1 cellular context compared by ENCODE assay signal in the genomic region with DNA sequence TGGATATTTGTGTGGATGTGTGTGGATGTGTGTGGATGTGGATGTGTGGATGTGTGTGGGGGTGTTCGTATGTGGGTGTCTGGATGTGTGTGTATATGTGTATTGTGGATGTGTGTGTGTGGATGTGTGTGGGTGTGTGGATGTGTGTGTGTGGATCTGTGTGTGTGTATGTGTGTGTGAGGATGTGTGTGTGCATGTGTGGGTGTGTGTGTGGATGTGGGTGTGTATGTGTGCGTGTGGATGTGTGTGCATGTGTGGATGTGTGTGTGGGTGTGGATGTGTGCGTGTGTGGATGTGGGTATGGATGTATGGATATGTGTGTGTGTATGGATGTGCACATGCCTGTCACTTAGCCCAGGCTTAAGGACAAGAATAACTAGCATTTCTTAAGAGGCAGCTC.
TF ChIP-seq lines count a peak whose summit lies in the region.

No MANE protein-coding gene starts in this region.

TF ChIP-seq in HepG2, 621 proteins besides CTCF, POLR2A, EP300 and RAD21 (continues in another document):
- TF ChIP-seq SRSF4 (IDR thresholded peaks at IDR 0.05; ENCODE audit: low read depth, low read length, poor library complexity, severe bottlenecking) (no peak), YEATS4 (CRISPR knock-in tag; IDR thresholded peaks at IDR 0.05; ENCODE audit: borderline replicate concordance) (no peak), SNAI1 (CRISPR knock-in tag; IDR thresholded peaks at IDR 0.05; ENCODE audit: borderline replicate concordance) (no peak), ZNF235 (CRISPR knock-in tag; IDR thresholded peaks at IDR 0.05; ENCODE audit: borderline replicate concordance) (no peak), SSRP1 (CRISPR knock-in tag; IDR thresholded peaks at IDR 0.05) (no peak), ZNF382 (CRISPR knock-in tag; IDR thresholded peaks at IDR 0.05; ENCODE audit: borderline replicate concordance) (no peak), MZF1 (CRISPR knock-in tag; IDR thresholded peaks at IDR 0.05; ENCODE audit: borderline replicate concordance) (no peak), GATA4 (IDR thresholded peaks at IDR 0.05; ENCODE audit: borderline replicate concordance, low read depth) (no peak), GZF1 (CRISPR knock-in tag; IDR thresholded peaks at IDR 0.05) (no peak), ISL2 (CRISPR knock-in tag; IDR thresholded peaks at IDR 0.05) (no peak), ZNF17 (CRISPR knock-in tag; IDR thresholded peaks at IDR 0.05) (no peak), KLF6 (CRISPR knock-in tag; IDR thresholded peaks at IDR 0.05) (no peak), TBX3 (IDR thresholded peaks at IDR 0.05; ENCODE audit: borderline replicate concordance) (no peak), ZNF788 (CRISPR knock-in tag; IDR thresholded peaks at IDR 0.05; ENCODE audit: borderline replicate concordance) (no peak), SP5 (CRISPR knock-in tag; IDR thresholded peaks at IDR 0.05; ENCODE audit: borderline replicate concordance, low read depth) (no peak), NPAS2 (CRISPR knock-in tag; IDR thresholded peaks at IDR 0.05; ENCODE audit: borderline replicate concordance) (no peak), ZNF501 (CRISPR knock-in tag; IDR thresholded peaks at IDR 0.05) (no peak), ONECUT2 (CRISPR knock-in tag; IDR thresholded peaks at IDR 0.05) (no peak), ZNF460 (CRISPR knock-in tag; IDR thresholded peaks at IDR 0.05; ENCODE audit: borderline replicate concordance) (no peak), NCOA1 (CRISPR knock-in tag; IDR thresholded peaks at IDR 0.05) (no peak), TCF7L2 (IDR thresholded peaks at IDR 0.05; ENCODE audit: low read depth, low read length) (no peak), XBP1 (CRISPR knock-in tag; IDR thresholded peaks at IDR 0.05) (no peak), ZNF260 (CRISPR knock-in tag; IDR thresholded peaks at IDR 0.05; ENCODE audit: borderline replicate concordance, low read depth) (no peak), MIER3 (CRISPR knock-in tag; IDR thresholded peaks at IDR 0.05; ENCODE audit: borderline replicate concordance) (no peak), HOXD1 (CRISPR knock-in tag; IDR thresholded peaks at IDR 0.05) (no peak), FOXP1 (IDR thresholded peaks at IDR 0.05) (peak; percentile 10; the same call in 1 of the 2 replicates), FOXP1 (CRISPR knock-in tag; IDR thresholded peaks at IDR 0.05) (no peak), ARHGAP35 (CRISPR knock-in tag; IDR thresholded peaks at IDR 0.05; ENCODE audit: borderline replicate concordance) (no peak), FOXK2 (IDR thresholded peaks at IDR 0.05) (0 out of 2 replicates have a peak, but pooled peaks have one; percentile 15), ZNF34 (CRISPR knock-in tag; IDR thresholded peaks at IDR 0.05; ENCODE audit: borderline replicate concordance) (no peak), ZNF124 (CRISPR knock-in tag; IDR thresholded peaks at IDR 0.05) (no peak), ZNF766 (CRISPR knock-in tag; IDR thresholded peaks at IDR 0.05; ENCODE audit: borderline replicate concordance) (no peak), HNRNPH1 (optimal IDR thresholded peaks at IDR 0.05; ENCODE audit: low read depth, low read length) (no peak), FOXA1 (IDR thresholded peaks at IDR 0.05) (peak; percentile 60), FOXA1 (CRISPR knock-in tag; IDR thresholded peaks at IDR 0.05) (no peak)
- TF ChIP-seq, protein P1, sequence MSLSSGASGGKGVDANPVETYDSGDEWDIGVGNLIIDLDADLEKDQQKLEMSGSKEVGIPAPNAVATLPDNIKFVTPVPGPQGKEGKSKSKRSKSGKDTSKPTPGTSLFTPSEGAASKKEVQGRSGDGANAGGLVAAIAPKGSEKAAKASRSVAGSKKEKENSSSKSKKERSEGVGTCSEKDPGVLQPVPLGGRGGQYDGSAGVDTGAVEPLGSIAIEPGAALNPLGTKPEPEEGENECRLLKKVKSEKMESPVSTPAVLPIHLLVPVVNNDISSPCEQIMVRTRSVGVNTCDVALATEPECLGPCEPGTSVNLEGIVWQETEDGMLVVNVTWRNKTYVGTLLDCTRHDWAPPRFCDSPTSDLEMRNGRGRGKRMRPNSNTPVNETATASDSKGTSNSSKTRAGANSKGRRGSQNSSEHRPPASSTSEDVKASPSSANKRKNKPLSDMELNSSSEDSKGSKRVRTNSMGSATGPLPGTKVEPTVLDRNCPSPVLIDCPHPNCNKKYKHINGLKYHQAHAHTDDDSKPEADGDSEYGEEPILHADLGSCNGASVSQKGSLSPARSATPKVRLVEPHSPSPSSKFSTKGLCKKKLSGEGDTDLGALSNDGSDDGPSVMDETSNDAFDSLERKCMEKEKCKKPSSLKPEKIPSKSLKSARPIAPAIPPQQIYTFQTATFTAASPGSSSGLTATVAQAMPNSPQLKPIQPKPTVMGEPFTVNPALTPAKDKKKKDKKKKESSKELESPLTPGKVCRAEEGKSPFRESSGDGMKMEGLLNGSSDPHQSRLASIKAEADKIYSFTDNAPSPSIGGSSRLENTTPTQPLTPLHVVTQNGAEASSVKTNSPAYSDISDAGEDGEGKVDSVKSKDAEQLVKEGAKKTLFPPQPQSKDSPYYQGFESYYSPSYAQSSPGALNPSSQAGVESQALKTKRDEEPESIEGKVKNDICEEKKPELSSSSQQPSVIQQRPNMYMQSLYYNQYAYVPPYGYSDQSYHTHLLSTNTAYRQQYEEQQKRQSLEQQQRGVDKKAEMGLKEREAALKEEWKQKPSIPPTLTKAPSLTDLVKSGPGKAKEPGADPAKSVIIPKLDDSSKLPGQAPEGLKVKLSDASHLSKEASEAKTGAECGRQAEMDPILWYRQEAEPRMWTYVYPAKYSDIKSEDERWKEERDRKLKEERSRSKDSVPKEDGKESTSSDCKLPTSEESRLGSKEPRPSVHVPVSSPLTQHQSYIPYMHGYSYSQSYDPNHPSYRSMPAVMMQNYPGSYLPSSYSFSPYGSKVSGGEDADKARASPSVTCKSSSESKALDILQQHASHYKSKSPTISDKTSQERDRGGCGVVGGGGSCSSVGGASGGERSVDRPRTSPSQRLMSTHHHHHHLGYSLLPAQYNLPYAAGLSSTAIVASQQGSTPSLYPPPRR (CRISPR knock-in tag; IDR thresholded peaks at IDR 0.05; ENCODE audit: borderline replicate concordance), result no peak
- TF ChIP-seq, protein P2, sequence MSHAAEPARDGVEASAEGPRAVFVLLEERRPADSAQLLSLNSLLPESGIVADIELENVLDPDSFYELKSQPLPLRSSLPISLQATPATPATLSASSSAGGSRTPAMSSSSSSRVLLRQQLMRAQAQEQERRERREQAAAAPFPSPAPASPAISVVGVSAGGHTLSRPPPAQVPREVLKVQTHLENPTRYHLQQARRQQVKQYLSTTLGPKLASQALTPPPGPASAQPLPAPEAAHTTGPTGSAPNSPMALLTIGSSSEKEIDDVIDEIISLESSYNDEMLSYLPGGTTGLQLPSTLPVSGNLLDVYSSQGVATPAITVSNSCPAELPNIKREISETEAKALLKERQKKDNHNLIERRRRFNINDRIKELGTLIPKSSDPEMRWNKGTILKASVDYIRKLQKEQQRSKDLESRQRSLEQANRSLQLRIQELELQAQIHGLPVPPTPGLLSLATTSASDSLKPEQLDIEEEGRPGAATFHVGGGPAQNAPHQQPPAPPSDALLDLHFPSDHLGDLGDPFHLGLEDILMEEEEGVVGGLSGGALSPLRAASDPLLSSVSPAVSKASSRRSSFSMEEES (CRISPR knock-in tag; IDR thresholded peaks at IDR 0.05), result no peak
- TF ChIP-seq, protein P3, sequence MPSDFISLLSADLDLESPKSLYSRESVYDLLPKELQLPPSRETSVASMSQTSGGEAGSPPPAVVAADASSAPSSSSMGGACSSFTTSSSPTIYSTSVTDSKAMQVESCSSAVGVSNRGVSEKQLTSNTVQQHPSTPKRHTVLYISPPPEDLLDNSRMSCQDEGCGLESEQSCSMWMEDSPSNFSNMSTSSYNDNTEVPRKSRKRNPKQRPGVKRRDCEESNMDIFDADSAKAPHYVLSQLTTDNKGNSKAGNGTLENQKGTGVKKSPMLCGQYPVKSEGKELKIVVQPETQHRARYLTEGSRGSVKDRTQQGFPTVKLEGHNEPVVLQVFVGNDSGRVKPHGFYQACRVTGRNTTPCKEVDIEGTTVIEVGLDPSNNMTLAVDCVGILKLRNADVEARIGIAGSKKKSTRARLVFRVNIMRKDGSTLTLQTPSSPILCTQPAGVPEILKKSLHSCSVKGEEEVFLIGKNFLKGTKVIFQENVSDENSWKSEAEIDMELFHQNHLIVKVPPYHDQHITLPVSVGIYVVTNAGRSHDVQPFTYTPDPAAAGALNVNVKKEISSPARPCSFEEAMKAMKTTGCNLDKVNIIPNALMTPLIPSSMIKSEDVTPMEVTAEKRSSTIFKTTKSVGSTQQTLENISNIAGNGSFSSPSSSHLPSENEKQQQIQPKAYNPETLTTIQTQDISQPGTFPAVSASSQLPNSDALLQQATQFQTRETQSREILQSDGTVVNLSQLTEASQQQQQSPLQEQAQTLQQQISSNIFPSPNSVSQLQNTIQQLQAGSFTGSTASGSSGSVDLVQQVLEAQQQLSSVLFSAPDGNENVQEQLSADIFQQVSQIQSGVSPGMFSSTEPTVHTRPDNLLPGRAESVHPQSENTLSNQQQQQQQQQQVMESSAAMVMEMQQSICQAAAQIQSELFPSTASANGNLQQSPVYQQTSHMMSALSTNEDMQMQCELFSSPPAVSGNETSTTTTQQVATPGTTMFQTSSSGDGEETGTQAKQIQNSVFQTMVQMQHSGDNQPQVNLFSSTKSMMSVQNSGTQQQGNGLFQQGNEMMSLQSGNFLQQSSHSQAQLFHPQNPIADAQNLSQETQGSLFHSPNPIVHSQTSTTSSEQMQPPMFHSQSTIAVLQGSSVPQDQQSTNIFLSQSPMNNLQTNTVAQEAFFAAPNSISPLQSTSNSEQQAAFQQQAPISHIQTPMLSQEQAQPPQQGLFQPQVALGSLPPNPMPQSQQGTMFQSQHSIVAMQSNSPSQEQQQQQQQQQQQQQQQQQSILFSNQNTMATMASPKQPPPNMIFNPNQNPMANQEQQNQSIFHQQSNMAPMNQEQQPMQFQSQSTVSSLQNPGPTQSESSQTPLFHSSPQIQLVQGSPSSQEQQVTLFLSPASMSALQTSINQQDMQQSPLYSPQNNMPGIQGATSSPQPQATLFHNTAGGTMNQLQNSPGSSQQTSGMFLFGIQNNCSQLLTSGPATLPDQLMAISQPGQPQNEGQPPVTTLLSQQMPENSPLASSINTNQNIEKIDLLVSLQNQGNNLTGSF (CRISPR knock-in tag; IDR thresholded peaks at IDR 0.05), result no peak
- TF ChIP-seq, protein P4, sequence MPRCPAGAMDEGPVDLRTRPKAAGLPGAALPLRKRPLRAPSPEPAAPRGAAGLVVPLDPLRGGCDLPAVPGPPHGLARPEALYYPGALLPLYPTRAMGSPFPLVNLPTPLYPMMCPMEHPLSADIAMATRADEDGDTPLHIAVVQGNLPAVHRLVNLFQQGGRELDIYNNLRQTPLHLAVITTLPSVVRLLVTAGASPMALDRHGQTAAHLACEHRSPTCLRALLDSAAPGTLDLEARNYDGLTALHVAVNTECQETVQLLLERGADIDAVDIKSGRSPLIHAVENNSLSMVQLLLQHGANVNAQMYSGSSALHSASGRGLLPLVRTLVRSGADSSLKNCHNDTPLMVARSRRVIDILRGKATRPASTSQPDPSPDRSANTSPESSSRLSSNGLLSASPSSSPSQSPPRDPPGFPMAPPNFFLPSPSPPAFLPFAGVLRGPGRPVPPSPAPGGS (CRISPR knock-in tag; IDR thresholded peaks at IDR 0.05), result no peak
- TF ChIP-seq, protein P5, sequence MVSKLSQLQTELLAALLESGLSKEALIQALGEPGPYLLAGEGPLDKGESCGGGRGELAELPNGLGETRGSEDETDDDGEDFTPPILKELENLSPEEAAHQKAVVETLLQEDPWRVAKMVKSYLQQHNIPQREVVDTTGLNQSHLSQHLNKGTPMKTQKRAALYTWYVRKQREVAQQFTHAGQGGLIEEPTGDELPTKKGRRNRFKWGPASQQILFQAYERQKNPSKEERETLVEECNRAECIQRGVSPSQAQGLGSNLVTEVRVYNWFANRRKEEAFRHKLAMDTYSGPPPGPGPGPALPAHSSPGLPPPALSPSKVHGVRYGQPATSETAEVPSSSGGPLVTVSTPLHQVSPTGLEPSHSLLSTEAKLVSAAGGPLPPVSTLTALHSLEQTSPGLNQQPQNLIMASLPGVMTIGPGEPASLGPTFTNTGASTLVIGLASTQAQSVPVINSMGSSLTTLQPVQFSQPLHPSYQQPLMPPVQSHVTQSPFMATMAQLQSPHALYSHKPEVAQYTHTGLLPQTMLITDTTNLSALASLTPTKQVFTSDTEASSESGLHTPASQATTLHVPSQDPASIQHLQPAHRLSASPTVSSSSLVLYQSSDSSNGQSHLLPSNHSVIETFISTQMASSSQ (IDR thresholded peaks at IDR 0.05; ENCODE audit: low read depth), result no peak
- TF ChIP-seq, protein P5 (CRISPR knock-in tag; IDR thresholded peaks at IDR 0.05; ENCODE audit: borderline replicate concordance), result no peak
- TF ChIP-seq, protein P6, sequence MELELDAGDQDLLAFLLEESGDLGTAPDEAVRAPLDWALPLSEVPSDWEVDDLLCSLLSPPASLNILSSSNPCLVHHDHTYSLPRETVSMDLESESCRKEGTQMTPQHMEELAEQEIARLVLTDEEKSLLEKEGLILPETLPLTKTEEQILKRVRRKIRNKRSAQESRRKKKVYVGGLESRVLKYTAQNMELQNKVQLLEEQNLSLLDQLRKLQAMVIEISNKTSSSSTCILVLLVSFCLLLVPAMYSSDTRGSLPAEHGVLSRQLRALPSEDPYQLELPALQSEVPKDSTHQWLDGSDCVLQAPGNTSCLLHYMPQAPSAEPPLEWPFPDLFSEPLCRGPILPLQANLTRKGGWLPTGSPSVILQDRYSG (CRISPR knock-in tag; IDR thresholded peaks at IDR 0.05), result no peak
- TF ChIP-seq, protein P7, sequence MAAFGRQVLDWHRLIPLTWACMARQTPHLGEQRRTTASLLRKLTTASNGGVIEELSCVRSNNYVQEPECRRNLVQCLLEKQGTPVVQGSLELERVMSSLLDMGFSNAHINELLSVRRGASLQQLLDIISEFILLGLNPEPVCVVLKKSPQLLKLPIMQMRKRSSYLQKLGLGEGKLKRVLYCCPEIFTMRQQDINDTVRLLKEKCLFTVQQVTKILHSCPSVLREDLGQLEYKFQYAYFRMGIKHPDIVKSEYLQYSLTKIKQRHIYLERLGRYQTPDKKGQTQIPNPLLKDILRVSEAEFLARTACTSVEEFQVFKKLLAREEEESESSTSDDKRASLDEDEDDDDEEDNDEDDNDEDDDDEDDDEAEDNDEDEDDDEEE (CRISPR knock-in tag; IDR thresholded peaks at IDR 0.05), result no peak
